ENCODE assay signal across 7 cellular contexts in genomic region chr13:99389094-99389493, GRCh38.
A peak's percentile ranks its signal among the peaks of the same experiment; 100 is the strongest.
DNase-seq lines count a peak whose midpoint lies in the region; ATAC-seq and TF ChIP-seq lines count a peak whose summit lies in the region.
"Not testable (repeated sequence)": the region's sequence is repeated elsewhere in the genome, so short reads cannot be mapped to it uniquely, and the experiment has no call there.

No MANE protein-coding gene starts in this region.

- not testable (repeated sequence) for H3K27ac ChIP-seq in CD8-positive, alpha-beta T cell (ENCODE audit: low read depth, low read length); right atrium auricular region

- DNase-seq in CD8-positive, alpha-beta T cell = peak in 2 of 7 experiments; percentile 2 to 35
- DNase-seq in activated CD4-positive, alpha-beta memory T cell treated with anti-CD3 and anti-CD28 coated beads for 36 hours = peak; percentile 6
- DNase-seq in activated T-cell treated with anti-CD3 and anti-CD28 coated beads, Interleukin-2, amount 50 U/mL, for 72 hours; activated naive CD8-positive, alpha-beta T cell treated with anti-CD3 and anti-CD28 coated beads for 36 hours; stimulated activated effector memory CD8-positive, alpha-beta T cell treated with anti-CD3 and anti-CD28 coated beads, Interleukin-12 subunit alpha, Interleukin-12 subunit beta, amount 100 ng/mL, for 72 hours (ENCODE audit: low spot score in 2 of 2): not testable (repeated sequence)
- DNase-seq in right atrium auricular region (ENCODE audit: low spot score) = peak; percentile 49
- peak in 1 of 10 donors; percentile 18 for DNase-seq in naive thymus-derived CD8-positive, alpha-beta T cell

- CTCF ChIA-PET in CD8-positive, alpha-beta T cell (lab: Charles Lee) = interaction anchor here (1.7 to 18.7 kb wide), 9 partner anchors 9 to 213 kb away, joined by 8 to 306 read pairs (median 26); partner anchors contain the start of gene GPR183
- CTCF ChIA-PET in activated CD4-positive, alpha-beta memory T cell treated with anti-CD3 and anti-CD28 coated beads for 36 hours (lab: Charles Lee) = interaction anchor here (2.3 to 12.9 kb wide), 7 partner anchors 9 to 119 kb away, joined by 8 to 290 read pairs (median 25); no protein-coding TSS in a partner anchor

- H3K4me3 Mint-ChIP-seq in CD8-positive, alpha-beta T cell; activated CD4-positive, alpha-beta memory T cell treated with anti-CD3 and anti-CD28 coated beads for 36 hours; activated T-cell treated with anti-CD3 and anti-CD28 coated beads, Interleukin-2, amount 50 U/mL, for 72 hours; activated naive CD8-positive, alpha-beta T cell treated with anti-CD3 and anti-CD28 coated beads for 36 hours; stimulated activated effector memory CD8-positive, alpha-beta T cell treated with anti-CD3 and anti-CD28 coated beads, Interleukin-12 subunit alpha, Interleukin-12 subunit beta, amount 100 ng/mL, for 72 hours: not testable (repeated sequence)
- peak overlapping the region in 1 of 10 donors; percentile 32 for H3K4me3 Mint-ChIP-seq in naive thymus-derived CD8-positive, alpha-beta T cell

- POLR2A ChIA-PET in CD8-positive, alpha-beta T cell (lab: Charles Lee) = interaction anchor here (1.2 to 1.6 kb wide), 3 partner anchors 28 to 116 kb away, joined by 3 to 5 read pairs (median 3); no protein-coding TSS in a partner anchor
- POLR2A ChIA-PET in activated CD4-positive, alpha-beta memory T cell treated with anti-CD3 and anti-CD28 coated beads for 36 hours (lab: Charles Lee) = not testable (repeated sequence)
- POLR2A ChIA-PET in naive thymus-derived CD8-positive, alpha-beta T cell (lab: Charles Lee) = interaction anchor here (0.7 to 4.7 kb wide), 5 partner anchors 9 to 46 kb away, joined by 4 to 46 read pairs (median 4); no protein-coding TSS in a partner anchor

- H3K27me3 Mint-ChIP-seq in CD8-positive, alpha-beta T cell (ENCODE audit: low read depth); activated CD4-positive, alpha-beta memory T cell treated with anti-CD3 and anti-CD28 coated beads for 36 hours; activated T-cell treated with anti-CD3 and anti-CD28 coated beads, Interleukin-2, amount 50 U/mL, for 72 hours (ENCODE audit: low read depth); activated naive CD8-positive, alpha-beta T cell treated with anti-CD3 and anti-CD28 coated beads for 36 hours; naive thymus-derived CD8-positive, alpha-beta T cell: not testable (repeated sequence)

- H3K36me3 Mint-ChIP-seq in CD8-positive, alpha-beta T cell = peaks cover 22% of the 10 kb centered on the region
- peaks cover 16% of the 10 kb centered on the region for H3K36me3 Mint-ChIP-seq in activated CD4-positive, alpha-beta memory T cell treated with anti-CD3 and anti-CD28 coated beads for 36 hours
- H3K36me3 Mint-ChIP-seq in activated T-cell treated with anti-CD3 and anti-CD28 coated beads, Interleukin-2, amount 50 U/mL, for 72 hours (ENCODE audit: insufficient read depth in 2 of 2) = peaks cover 7 to 15% of the 10 kb centered on the region in 2 donors
- peaks cover 27% of the 10 kb centered on the region for H3K36me3 Mint-ChIP-seq in activated naive CD8-positive, alpha-beta T cell treated with anti-CD3 and anti-CD28 coated beads for 36 hours
- peaks cover 4 to 13% (median 4%) of the 10 kb centered on the region in 3 donors for H3K36me3 Mint-ChIP-seq in naive thymus-derived CD8-positive, alpha-beta T cell
- peaks cover 17% of the 10 kb centered on the region for H3K36me3 Mint-ChIP-seq in stimulated activated effector memory CD8-positive, alpha-beta T cell treated with anti-CD3 and anti-CD28 coated beads, Interleukin-12 subunit alpha, Interleukin-12 subunit beta, amount 100 ng/mL, for 72 hours

- H3K9me3 Mint-ChIP-seq in CD8-positive, alpha-beta T cell; activated CD4-positive, alpha-beta memory T cell treated with anti-CD3 and anti-CD28 coated beads for 36 hours; activated T-cell treated with anti-CD3 and anti-CD28 coated beads, Interleukin-2, amount 50 U/mL, for 72 hours; activated naive CD8-positive, alpha-beta T cell treated with anti-CD3 and anti-CD28 coated beads for 36 hours; naive thymus-derived CD8-positive, alpha-beta T cell; stimulated activated effector memory CD8-positive, alpha-beta T cell treated with anti-CD3 and anti-CD28 coated beads, Interleukin-12 subunit alpha, Interleukin-12 subunit beta, amount 100 ng/mL, for 72 hours: not testable (repeated sequence)

- intact Hi-C loops in CD8-positive, alpha-beta T cell (cut with DNase I, micrococcal nuclease) = loop anchor here (5.0 kb wide), 2 partner anchors 118 to 212 kb away; no protein-coding TSS in a partner anchor
- intact Hi-C loops in activated CD4-positive, alpha-beta memory T cell treated with anti-CD3 and anti-CD28 coated beads for 36 hours (cut with micrococcal nuclease) = not testable (repeated sequence)

- peaks cover 46% of the 10 kb centered on the region for H3K4me1 ChIP-seq in CD8-positive, alpha-beta T cell (ENCODE audit: insufficient read depth, low read length)
- peaks cover 0 to 18% of the 10 kb centered on the region in 2 donors for H3K4me1 ChIP-seq in right atrium auricular region

- peaks cover 13% of the 10 kb centered on the region for H3K36me3 ChIP-seq in CD8-positive, alpha-beta T cell (ENCODE audit: insufficient read depth, low read length)
- peaks cover 18% of the 10 kb centered on the region for H3K36me3 ChIP-seq in right atrium auricular region

- not testable (repeated sequence) for H3K27me3 ChIP-seq in CD8-positive, alpha-beta T cell (ENCODE audit: insufficient read depth, low read length); right atrium auricular region

- ATAC-seq in CD8-positive, alpha-beta T cell; activated T-cell treated with anti-CD3 and anti-CD28 coated beads, Interleukin-2, amount 50 U/mL, for 72 hours (replicated peaks in 1 of 2); naive thymus-derived CD8-positive, alpha-beta T cell; stimulated activated effector memory CD8-positive, alpha-beta T cell treated with anti-CD3 and anti-CD28 coated beads, Interleukin-12 subunit alpha, Interleukin-12 subunit beta, amount 100 ng/mL, for 72 hours: not testable (repeated sequence)

- peaks cover 53% of the 10 kb centered on the region for H3K4me1 Mint-ChIP-seq in CD8-positive, alpha-beta T cell (ENCODE audit: low read depth)
- peaks cover 44% of the 10 kb centered on the region for H3K4me1 Mint-ChIP-seq in activated CD4-positive, alpha-beta memory T cell treated with anti-CD3 and anti-CD28 coated beads for 36 hours (ENCODE audit: low read depth)
- H3K4me1 Mint-ChIP-seq in activated T-cell treated with anti-CD3 and anti-CD28 coated beads, Interleukin-2, amount 50 U/mL, for 72 hours (ENCODE audit: low read depth) = peaks cover 59% of the 10 kb centered on the region
- H3K4me1 Mint-ChIP-seq in activated naive CD8-positive, alpha-beta T cell treated with anti-CD3 and anti-CD28 coated beads for 36 hours = peaks cover 53% of the 10 kb centered on the region
- H3K4me1 Mint-ChIP-seq in naive thymus-derived CD8-positive, alpha-beta T cell = peaks cover 22 to 60% (median 51%) of the 10 kb centered on the region in 4 donors
- H3K4me1 Mint-ChIP-seq in stimulated activated effector memory CD8-positive, alpha-beta T cell treated with anti-CD3 and anti-CD28 coated beads, Interleukin-12 subunit alpha, Interleukin-12 subunit beta, amount 100 ng/mL, for 72 hours = peaks cover 23% of the 10 kb centered on the region

- not testable (repeated sequence) for TF ChIP-seq CTCF in CD8-positive, alpha-beta T cell (IDR thresholded peaks at IDR 0.05); right atrium auricular region (IDR thresholded peaks at IDR 0.05)

- peak overlapping the region; percentile 67 for H3K27ac Mint-ChIP-seq in CD8-positive, alpha-beta T cell
- H3K27ac Mint-ChIP-seq in activated CD4-positive, alpha-beta memory T cell treated with anti-CD3 and anti-CD28 coated beads for 36 hours = not testable (repeated sequence)
- H3K27ac Mint-ChIP-seq in activated T-cell treated with anti-CD3 and anti-CD28 coated beads, Interleukin-2, amount 50 U/mL, for 72 hours = peak overlapping the region; percentile 22
- peak overlapping the region; percentile 35 for H3K27ac Mint-ChIP-seq in activated naive CD8-positive, alpha-beta T cell treated with anti-CD3 and anti-CD28 coated beads for 36 hours
- H3K27ac Mint-ChIP-seq in naive thymus-derived CD8-positive, alpha-beta T cell = peak overlapping the region; percentile 20 to 99 (median 81)
- peak overlapping the region; percentile 45 for H3K27ac Mint-ChIP-seq in stimulated activated effector memory CD8-positive, alpha-beta T cell treated with anti-CD3 and anti-CD28 coated beads, Interleukin-12 subunit alpha, Interleukin-12 subunit beta, amount 100 ng/mL, for 72 hours

- H3K4me3 ChIP-seq in CD8-positive, alpha-beta T cell (ENCODE audit: low read depth, low read length); right atrium auricular region: not testable (repeated sequence)

- H3K9me3 ChIP-seq in CD8-positive, alpha-beta T cell (ENCODE audit: low read length); right atrium auricular region: not testable (repeated sequence)
